In genomic region chr18:73923866-73924265, GRCh38 we compare ENCODE assay signal across 23 cellular contexts.
A peak's percentile ranks its signal among the peaks of the same experiment; 100 is the strongest.
DNase-seq lines count a peak whose midpoint lies in the region; ATAC-seq and TF ChIP-seq lines count a peak whose summit lies in the region.
"Had no signal": no experiment of that assay in that cellular context is flagged by ENCODE, and none has a peak within 500 bp of the region (broad histone marks: within the 10 kb centered on the region; RNA-seq: fewer than 3 reads in every experiment).

No MANE protein-coding gene starts in this region.

- CTCF ChIA-PET in AG04449 (lab: Yijun Ruan, JAX) (no interaction called here), BJ (lab: Yijun Ruan, JAX) (no interaction called here)

- H3K4me3 ChIP-seq in AG04449 (ENCODE audit: low read depth, low read length) (no peak overlapping the region), BJ (ENCODE audit: low read depth, low read length) (no peak overlapping the region)
- H3K4me3 ChIP-seq: PC-9 had no signal

- H3K27me3 ChIP-seq in BJ (ENCODE audit: control insufficient read depth, insufficient read depth, low read length): no peaks in the 10 kb centered on the region

- DNase-seq in AG04449 (ENCODE audit: low read depth, low spot score) (peak; percentile 45), BJ (ENCODE audit: low read depth) (peak; percentile 54), M059J (ENCODE audit: low read depth) (peak; percentile 53), fibroblast of gingiva (ENCODE audit: low read depth) (peak; percentile 79), mesenteric fat pad (ENCODE audit: low spot score) (no peak)
- DNase-seq: 8988T; ACHN; CD8-positive, alpha-beta memory T cell; DMS 273 treated with DMSO at 0.1 percent for 48 hours; DMS79; HCEC 1CT; KG1; MM.1S; NCI-H2029; NCI-H446 treated with DMSO at 0.1 percent for 48 hours; NCI-H526; NCI-H82; NK-92 treated with Interleukin-12 subunit alpha and Interleukin-12 subunit beta, amount 100 ng/mL, for 24 hours; PC-9; SHP77 had no signal

- POLR2A ChIA-PET in AG04449 (lab: Yijun Ruan, JAX): no interaction called here
- POLR2A ChIA-PET in BJ (lab: Charles Lee): no interaction called here

- ATAC-seq in GM19324 (IDR thresholded peaks at IDR 0.05; ENCODE audit: low FRiP score, unreplicated experiment) (no peak), SK-N-SH treated with all-trans-retinoic acid at 6 μM for 48 hours (no peak), GM21717 (IDR thresholded peaks at IDR 0.05; ENCODE audit: unreplicated experiment) (no peak)

- no peaks in the 10 kb centered on the region for H3K36me3 ChIP-seq in BJ (ENCODE audit: control insufficient read depth, insufficient read depth, low read length)

- TF ChIP-seq CTCF in AG04449 (IDR thresholded peaks at IDR 0.05; ENCODE audit: insufficient read depth, low read length, missing control alignments) (no peak), BJ (IDR thresholded peaks at IDR 0.05; ENCODE audit: insufficient read depth, low read depth, low read length) (no peak)

TF ChIP-seq in SK-N-SH treated with all-trans-retinoic acid at 6 μM for 48 hours, 23 proteins besides CTCF, POLR2A, EP300 and RAD21:
- TF ChIP-seq RARB (CRISPR knock-in tag; IDR thresholded peaks at IDR 0.05) (no peak), POU6F1 (CRISPR knock-in tag; IDR thresholded peaks at IDR 0.05; ENCODE audit: borderline replicate concordance, low read depth) (no peak), PPARA (CRISPR knock-in tag; IDR thresholded peaks at IDR 0.05; ENCODE audit: borderline replicate concordance) (no peak), ZNF8 (CRISPR knock-in tag; IDR thresholded peaks at IDR 0.05) (no peak), TSHZ2 (CRISPR knock-in tag; IDR thresholded peaks at IDR 0.05) (no peak), ESRRG (CRISPR knock-in tag; IDR thresholded peaks at IDR 0.05) (no peak)
TF ChIP-seq in SK-N-SH treated with all-trans-retinoic acid at 6 μM for 48 hours: peak in this region for 0.
